In genomic region chr7:66995045-66995776, GRCh38 we compare ENCODE assay signal across 8 cellular contexts. TPM values are rescaled to one million over a fixed set of nuclear protein-coding genes. Genes with fewer than 3 reads are reported as not detected.
DNase-seq lines count a peak whose midpoint lies in the region; TF ChIP-seq lines count a peak whose summit lies in the region.
"Not testable (repeated sequence)": the region's sequence is repeated elsewhere in the genome, so short reads cannot be mapped to it uniquely, and the experiment has no call there.

TSS of gene SBDS (minus strand) at chr7:66995586. CDS start at chr7:66995417, 169 bp downstream.

- not testable (repeated sequence) for H3K4me1 ChIP-seq in H9 (ENCODE audit: insufficient read depth, low read length)

- peak within 1 kb of the TSS; percentile 82 for H3K9ac ChIP-seq in H9 (ENCODE audit: extremely low read depth, insufficient read length, low read length)

- not testable (repeated sequence) for H2AFZ ChIP-seq in H9 (ENCODE audit: low read length)

- H4K20me1 ChIP-seq in H9 (ENCODE audit: control insufficient read depth, insufficient read depth, insufficient read length): not testable (repeated sequence)

- not testable (repeated sequence) for H3K27me3 Mint-ChIP-seq in H9 (ENCODE audit: low read depth); nephron (ENCODE audit: low read depth); stimulated activated naive CD8-positive, alpha-beta T cell treated with anti-CD3 and anti-CD28 coated beads, Interleukin-15, Interleukin-2, amounts not matched to agents 100 ng/mL and 50 ng/mL, for 24 hours

- not testable (repeated sequence) for H3K18ac ChIP-seq in H9 (ENCODE audit: insufficient read length, low read depth, low read length)

- not testable (repeated sequence) for H2BK12ac ChIP-seq in H9 (ENCODE audit: insufficient read length, low read depth, low read length)

- H3K56ac ChIP-seq in H9 (ENCODE audit: insufficient read length, low read depth, low read length): not testable (repeated sequence)

- H3K79me1 ChIP-seq in H9 (ENCODE audit: insufficient read depth, low read depth, low read length, poor library complexity, severe bottlenecking): not testable (repeated sequence)

- not testable (repeated sequence) for H3K9me3 ChIP-seq in H9 (ENCODE audit: control insufficient read depth, low read depth, low read length); MG63

- H3K36me3 ChIP-seq in MG63: not testable (repeated sequence)

- not testable (repeated sequence) for H2BK15ac ChIP-seq in H9 (ENCODE audit: low read depth, low read length)

- not testable (repeated sequence) for H2BK20ac ChIP-seq in H9 (ENCODE audit: low read depth, low read length, poor library complexity, severe bottlenecking)

- WGBS in H9 (ENCODE audit: extremely low coverage, insufficient read length, low lambda C conversion rate): no CpG with 5 or more reads among the region's 59 CpGs

- DNase-seq in ELR (ENCODE audit: low read depth): peak; percentile 99
- DNase-seq in H9: peak; percentile 97
- DNase-seq in MG63: peak; percentile 90
- peak; percentile 99 for DNase-seq in SHP77 treated with DMSO at 0.1 percent for 48 hours (lab: John Stamatoyannopoulos, UW)
- DNase-seq in activated effector memory CD4-positive, alpha-beta T cell treated with anti-CD3 and anti-CD28 coated beads, Interleukin-2, amount 50 U/mL, for 16 hours: peak; percentile 96
- DNase-seq in fibroblast of the aortic adventitia (ENCODE audit: low read depth): peak; percentile 99

- H4K8ac ChIP-seq in H9 (replicated peaks; ENCODE audit: insufficient read length, low read depth, low read length): not testable (repeated sequence)

- H3K4me2 ChIP-seq in H9 (ENCODE audit: insufficient read depth, insufficient read length, low read length): peak within 1 kb of the TSS; percentile 74

- H4K91ac ChIP-seq in H9 (ENCODE audit: insufficient read length, low read depth, low read length): not testable (repeated sequence)

- H3K4me3 ChIP-seq in MG63 (peak within 1 kb of the TSS; percentile 82), fibroblast of the aortic adventitia (ENCODE audit: low read depth, low read length) (peak within 1 kb of the TSS; percentile 72)

- H3T11ph ChIP-seq in H9 (ENCODE audit: low read length): not testable (repeated sequence)

- TF ChIP-seq CTCF in H9 (conservative IDR thresholded peaks at IDR 0.05); fibroblast of the aortic adventitia (IDR thresholded peaks at IDR 0.05; ENCODE audit: insufficient read depth, low read length): not testable (repeated sequence)
- TF ChIP-seq CTCF in nephron (IDR thresholded peaks at IDR 0.05; ENCODE audit: unreplicated experiment in 3 of 3): peak in 1 of 3 experiments; percentile 31

- peak within 1 kb of the TSS; percentile 78; the same call in 1 of the 2 replicates for H3K14ac ChIP-seq in H9 (ENCODE audit: insufficient read depth, low read length)

- H3K36me3 Mint-ChIP-seq in H9 (ENCODE audit: insufficient read depth in 1 of 3, low read depth in 3 of 3) (peaks cover 12 to 40% (median 30%) of the 10 kb centered on the region in 3 experiments; a peak in 6 of 7 replicates), nephron (ENCODE audit: low read depth) (peaks cover 21% of the 10 kb centered on the region)
- peaks cover 27% of the 10 kb centered on the region for H3K36me3 Mint-ChIP-seq in stimulated activated naive CD8-positive, alpha-beta T cell treated with anti-CD3 and anti-CD28 coated beads, Interleukin-15, Interleukin-2, amounts not matched to agents 100 ng/mL and 50 ng/mL, for 24 hours (ENCODE audit: low read depth)

- not testable (repeated sequence) for H2BK120ac ChIP-seq in H9 (ENCODE audit: low read depth, low read length, poor library complexity, severe bottlenecking)

- not testable (repeated sequence) for H3K4ac ChIP-seq in H9 (ENCODE audit: low read depth, low read length)

- not testable (repeated sequence) for H3K23ac ChIP-seq in H9 (ENCODE audit: insufficient read length, low read depth, low read length)

- H3K27ac Mint-ChIP-seq in H9 (peak within 1 kb of the TSS; percentile 99), nephron (peak within 1 kb of the TSS; percentile 97 to 100 (median 99))
- H3K27ac Mint-ChIP-seq in stimulated activated naive CD8-positive, alpha-beta T cell treated with anti-CD3 and anti-CD28 coated beads, Interleukin-15, Interleukin-2, amounts not matched to agents 100 ng/mL and 50 ng/mL, for 24 hours: peak within 1 kb of the TSS; percentile 100

- H3K4me3 Mint-ChIP-seq in H9 (peak within 1 kb of the TSS; percentile 98), nephron (peak within 1 kb of the TSS; percentile 98)
- H3K4me3 Mint-ChIP-seq in stimulated activated naive CD8-positive, alpha-beta T cell treated with anti-CD3 and anti-CD28 coated beads, Interleukin-15, Interleukin-2, amounts not matched to agents 100 ng/mL and 50 ng/mL, for 24 hours: peak within 1 kb of the TSS; percentile 100

- H3K79me2 ChIP-seq in H9 (ENCODE audit: insufficient read depth, low read length): not testable (repeated sequence)

- H3K27ac ChIP-seq in H9 (ENCODE audit: insufficient read length, low read depth, low read length): not testable (repeated sequence)

- H4K5ac ChIP-seq in H9 (ENCODE audit: insufficient read length, low read depth, low read length): not testable (repeated sequence)

- H3K27me3 ChIP-seq in H9 (ENCODE audit: insufficient read depth, low read length); MG63: not testable (repeated sequence)

- H3K4me1 Mint-ChIP-seq in H9: peaks cover 8 to 13% of the 10 kb centered on the region in 2 experiments
- H3K4me1 Mint-ChIP-seq in nephron: not testable (repeated sequence)
- H3K4me1 Mint-ChIP-seq in stimulated activated naive CD8-positive, alpha-beta T cell treated with anti-CD3 and anti-CD28 coated beads, Interleukin-15, Interleukin-2, amounts not matched to agents 100 ng/mL and 50 ng/mL, for 24 hours (ENCODE audit: low read depth): peaks cover 42% of the 10 kb centered on the region

- H3K9me3 Mint-ChIP-seq in H9; nephron; stimulated activated naive CD8-positive, alpha-beta T cell treated with anti-CD3 and anti-CD28 coated beads, Interleukin-15, Interleukin-2, amounts not matched to agents 100 ng/mL and 50 ng/mL, for 24 hours: not testable (repeated sequence)

- H2AK5ac ChIP-seq in H9 (ENCODE audit: insufficient read length, low read length): not testable (repeated sequence)

- not testable (repeated sequence) for H2BK5ac ChIP-seq in H9 (ENCODE audit: insufficient read length, low read length)

- H3K23me2 ChIP-seq in H9 (ENCODE audit: insufficient read length, low read depth, low read length, poor library complexity, severe bottlenecking): not testable (repeated sequence)

RNA-seq across cellular contexts. Expression of gene SBDS, which starts in this region (rescaled TPM):
- total RNA-seq in H9 (2021): 37.8 and 38.5 TPM in 2 replicates
- 71.7 and 112 TPM in 2 replicates for total RNA-seq in MG63 (2014; rRNA removed; shearing (Covaris generic); ENCODE audit: low replicate concordance)
- total RNA-seq in fibroblast of the aortic adventitia (ENCODE audit: low replicate concordance): 51.9 and 94.1 TPM in 2 replicates
